Comparison of ENCODE assay signal across 8 cellular contexts in genomic region chr7:123682690-123683089, GRCh38. TPM values are rescaled to one million over a fixed set of nuclear protein-coding genes. Genes with fewer than 3 reads are reported as not detected.
DNase-seq lines count a peak whose midpoint lies in the region; ATAC-seq, FAIRE-seq and TF ChIP-seq lines count a peak whose summit lies in the region.

No MANE protein-coding gene starts in this region.

- H3K9me3 ChIP-seq in CD4-positive, alpha-beta T cell (ENCODE audit: control insufficient read depth, low read length), result no peaks in the 10 kb centered on the region

- CTCF ChIA-PET in CD4-positive, alpha-beta T cell (lab: Charles Lee), result interaction anchor here (0.7 to 1.2 kb wide), 4 partner anchors 12 to 189 kb away, joined by 3 to 6 read pairs (median 4); no protein-coding TSS in a partner anchor
- CTCF ChIA-PET in RWPE1 (lab: Yijun Ruan, JAX), result interaction anchor here (0.5 to 1.3 kb wide), 10 partner anchors 37 to 684 kb away, joined by 3 to 5 read pairs (median 3); no protein-coding TSS in a partner anchor

- H3K36me3 Mint-ChIP-seq in CD4-positive, alpha-beta T cell (ENCODE audit: low read depth), result peaks cover 52% of the 10 kb centered on the region
- peaks cover 25% of the 10 kb centered on the region for H3K36me3 Mint-ChIP-seq in osteocyte (ENCODE audit: unreplicated experiment)

- H3K9me3 Mint-ChIP-seq in CD4-positive, alpha-beta T cell, result no peaks in the 10 kb centered on the region
- no peaks in the 10 kb centered on the region for H3K9me3 Mint-ChIP-seq in osteocyte (ENCODE audit: unreplicated experiment)

- no peaks in the 10 kb centered on the region for H3K4me1 Mint-ChIP-seq in CD4-positive, alpha-beta T cell (ENCODE audit: low read depth)
- H3K4me1 Mint-ChIP-seq in osteocyte (ENCODE audit: unreplicated experiment), result peaks cover 8% of the 10 kb centered on the region

- no peaks in the 10 kb centered on the region for H3K27me3 ChIP-seq in CD4-positive, alpha-beta T cell (ENCODE audit: control insufficient read depth, insufficient read depth, low read length)

- no peak overlapping the region for H3K27ac Mint-ChIP-seq in CD4-positive, alpha-beta T cell
- no peak overlapping the region for H3K27ac Mint-ChIP-seq in osteocyte (ENCODE audit: unreplicated experiment)

- no peaks in the 10 kb centered on the region for H3K27me3 Mint-ChIP-seq in CD4-positive, alpha-beta T cell
- no peaks in the 10 kb centered on the region for H3K27me3 Mint-ChIP-seq in osteocyte (ENCODE audit: unreplicated experiment)

- H3K4me3 ChIP-seq in fibroblast of mammary gland (ENCODE audit: control insufficient read depth, low read depth, low read length), result no peak overlapping the region

- no peak overlapping the region for H3K27ac ChIP-seq in CD4-positive, alpha-beta T cell (ENCODE audit: low read depth, low read length)
- no peak overlapping the region for H3K27ac ChIP-seq in RWPE1

- no peak for DNase-seq in CD4-positive, alpha-beta T cell
- DNase-seq in GM19239 (ENCODE audit: insufficient read length, low spot score) (no peak), HT1080 (ENCODE audit: low read depth) (peak; percentile 67), RWPE1 (ENCODE audit: low spot score) (peak; percentile 30), fibroblast of mammary gland (ENCODE audit: low read depth) (peak; percentile 69), osteocyte (ENCODE audit: extremely low spot score, unreplicated experiment) (no peak)
- no peak for DNase-seq in activated T-cell treated with anti-CD3 and anti-CD28 coated beads, Interleukin-2, amount 50 U/mL, for 1 hour

- peak; percentile 44 for FAIRE-seq in GM19239 (lab: Jason Lieb, UNC)

- no peak for ATAC-seq in CD4-positive, alpha-beta T cell (ENCODE audit: poor library complexity)
- ATAC-seq in HG03442 (IDR thresholded peaks at IDR 0.05; ENCODE audit: unreplicated experiment), result no peak

- no peak overlapping the region for H3K4me3 Mint-ChIP-seq in CD4-positive, alpha-beta T cell
- no peak overlapping the region for H3K4me3 Mint-ChIP-seq in osteocyte (ENCODE audit: unreplicated experiment)

- peak; percentile 68 for TF ChIP-seq CTCF in CD4-positive, alpha-beta T cell (IDR thresholded peaks at IDR 0.05)
- TF ChIP-seq CTCF in RWPE1 (conservative IDR thresholded peaks at IDR 0.05; ENCODE audit: low read depth) (peak; percentile 67), fibroblast of mammary gland (conservative IDR thresholded peaks at IDR 0.05; ENCODE audit: control insufficient read depth, insufficient read depth, low read depth, low read length) (peak; percentile 50), osteocyte (IDR thresholded peaks at IDR 0.05) (peak; percentile 75)

- POLR2A ChIA-PET in CD4-positive, alpha-beta T cell (lab: Charles Lee), result interaction anchor here (0.7 kb wide), 1 partner anchor 179 kb away, joined by 3 read pairs; no protein-coding TSS in a partner anchor
- POLR2A ChIA-PET in RWPE1 (lab: Yijun Ruan, JAX; ENCODE audit: low non-redundant PET), result no interaction called here

- intact Hi-C loops in CD4-positive, alpha-beta T cell (cut with DNase I, micrococcal nuclease), result loop anchor here (1.0 to 5.0 kb wide), 3 partner anchors 183 to 1175 kb away; no protein-coding TSS in a partner anchor

RNA-seq across cellular contexts. Expression of gene LMOD2, which starts 27.0 kb away (rescaled TPM):
- not detected for total RNA-seq in CD4-positive, alpha-beta T cell
- total RNA-seq in HT1080 (2014; rRNA removed; shearing (Covaris generic)), result not detected in 2 replicates
- polyA plus RNA-seq in HT1080 (2015; cell fraction: cytosol; rRNA removed), result 0.15 TPM in 1 of 2 replicates, not detected in the other
- polyA plus RNA-seq in HT1080 (2015; cell fraction: nucleus; rRNA removed), result 0.05 TPM in 1 of 2 replicates, not detected in the other
- not detected in 2 replicates for total RNA-seq in osteocyte

Comparison
In these comparisons a context has a peak if more than half of its experiments do, and no peak if none do; other contexts are left out.
1. DNase-seq: peak in HT1080 (single experiment), RWPE1 (single experiment) and fibroblast of mammary gland (single experiment); none in CD4-positive, alpha-beta T cell (0 of 10), GM19239 (single experiment), osteocyte (single experiment) and activated T-cell treated with anti-CD3 and anti-CD28 coated beads, Interleukin-2, amount 50 U/mL, for 1 hour (single experiment).
2. Peak in every context shown above with its lines, with median percentiles within 50 percentile points of each other: CTCF ChIP-seq.